In genomic region chr6:156917213-156917612, GRCh38 we compare ENCODE assay signal across 11 cellular contexts.
DNase-seq lines count a peak whose midpoint lies in the region; ATAC-seq and TF ChIP-seq lines count a peak whose summit lies in the region.
"Had no signal": no experiment of that assay in that cellular context is flagged by ENCODE, and none has a peak within 500 bp of the region (broad histone marks: within the 10 kb centered on the region; RNA-seq: fewer than 3 reads in every experiment).

No MANE protein-coding gene starts in this region.

- H3K27ac Mint-ChIP-seq in natural killer cell: peak overlapping the region; percentile 73 to 75
- peak overlapping the region in 1 of 2 donors; percentile 19 for H3K27ac Mint-ChIP-seq in natural killer cell treated with Interleukin-12 subunit alpha and Interleukin-12 subunit beta and Interleukin-15 and Interleukin-18, amount 100 ng/mL, for 72 hours
- H3K27ac Mint-ChIP-seq in activated T-helper 17 cell treated with anti-CD3 and anti-CD28 coated beads, Interleukin-2, amount 50 U/mL, for 72 hours: peak overlapping the region; percentile 55

- TF ChIP-seq POLR2A in thyroid gland (IDR thresholded peaks at IDR 0.05) (no peak), uterus (IDR thresholded peaks at IDR 0.05) (no peak)

- peaks cover 54 to 69% of the 10 kb centered on the region in 2 donors for H3K4me1 Mint-ChIP-seq in natural killer cell
- H3K4me1 Mint-ChIP-seq in natural killer cell treated with Interleukin-12 subunit alpha and Interleukin-12 subunit beta and Interleukin-15 and Interleukin-18, amount 100 ng/mL, for 72 hours (ENCODE audit: low read depth in 2 of 2): peaks cover 34 to 41% of the 10 kb centered on the region in 2 donors
- peaks cover 34% of the 10 kb centered on the region for H3K4me1 Mint-ChIP-seq in activated T-helper 17 cell treated with anti-CD3 and anti-CD28 coated beads, Interleukin-2, amount 50 U/mL, for 72 hours

- DNase-seq in natural killer cell (no peak), thyroid gland (no peak), NCI-H1930 (lab: John Stamatoyannopoulos, UW) (no peak), uterus (no peak)
- no peak for DNase-seq in natural killer cell treated with Interleukin-12 subunit alpha and Interleukin-12 subunit beta and Interleukin-15 and Interleukin-18, amount 100 ng/mL, for 72 hours (ENCODE audit: low spot score)
- DNase-seq in stimulated activated CD4-positive, alpha-beta T cell treated with anti-CD3 and anti-CD28 coated beads, Interleukin-4, amount 100 ng/mL, for 24 hours: no peak
- DNase-seq: NCI-H2107 had no signal

- no peak for ATAC-seq in natural killer cell
- ATAC-seq in natural killer cell treated with Interleukin-12 subunit alpha and Interleukin-12 subunit beta and Interleukin-15 and Interleukin-18, amount 100 ng/mL, for 72 hours: no peak
- peak; percentile 79 for ATAC-seq in HG02884 (IDR thresholded peaks at IDR 0.05; ENCODE audit: unreplicated experiment)
- ATAC-seq in activated T-helper 17 cell treated with anti-CD3 and anti-CD28 coated beads, Interleukin-2, amount 50 U/mL, for 72 hours (replicated peaks): no peak

- TF ChIP-seq CTCF in natural killer cell (IDR thresholded peaks at IDR 0.05) (no peak), thyroid gland (IDR thresholded peaks at IDR 0.05) (no peak), uterus (IDR thresholded peaks at IDR 0.05) (no peak)

- no peaks in the 10 kb centered on the region for H3K36me3 Mint-ChIP-seq in natural killer cell
- no peaks in the 10 kb centered on the region for H3K36me3 Mint-ChIP-seq in natural killer cell treated with Interleukin-12 subunit alpha and Interleukin-12 subunit beta and Interleukin-15 and Interleukin-18, amount 100 ng/mL, for 72 hours
- no peaks in the 10 kb centered on the region for H3K36me3 Mint-ChIP-seq in activated T-helper 17 cell treated with anti-CD3 and anti-CD28 coated beads, Interleukin-2, amount 50 U/mL, for 72 hours (ENCODE audit: low read depth)

- H3K27me3 ChIP-seq in thyroid gland: no peaks in the 10 kb centered on the region
- H3K27me3 ChIP-seq in uterus: no peaks in the 10 kb centered on the region

- H3K27ac ChIP-seq in thyroid gland (peak overlapping the region in 2 of 3 donors; percentile 8 to 33), uterus (no peak overlapping the region)
- H3K27ac ChIP-seq: SK-N-MC had no signal

- H3K4me3 Mint-ChIP-seq in natural killer cell: no peak overlapping the region
- no peak overlapping the region for H3K4me3 Mint-ChIP-seq in natural killer cell treated with Interleukin-12 subunit alpha and Interleukin-12 subunit beta and Interleukin-15 and Interleukin-18, amount 100 ng/mL, for 72 hours
- peak overlapping the region; percentile 9 for H3K4me3 Mint-ChIP-seq in activated T-helper 17 cell treated with anti-CD3 and anti-CD28 coated beads, Interleukin-2, amount 50 U/mL, for 72 hours
- H3K4me3 Mint-ChIP-seq: activated T-helper 1 cell treated with anti-CD3 and anti-CD28 coated beads, Interleukin-12 subunit alpha, Interleukin-12 subunit beta, Interleukin-2, Interleukin-4 antibody, amounts not matched to agents 30 ng/mL and 10 ng/mL and 1 ng/mL, durations not matched to agents 14 hours and 24 hours and 36 hours had no signal

- H3K36me3 ChIP-seq in thyroid gland: no peaks in the 10 kb centered on the region
- no peaks in the 10 kb centered on the region for H3K36me3 ChIP-seq in uterus

- H3K4me3 ChIP-seq in thyroid gland (replicated peaks in 1 of 3) (no peak overlapping the region), uterus (no peak overlapping the region)
- H3K4me3 ChIP-seq: SK-N-MC had no signal

- H3K27me3 Mint-ChIP-seq in natural killer cell (ENCODE audit: low read depth in 2 of 2): no peaks in the 10 kb centered on the region
- H3K27me3 Mint-ChIP-seq in natural killer cell treated with Interleukin-12 subunit alpha and Interleukin-12 subunit beta and Interleukin-15 and Interleukin-18, amount 100 ng/mL, for 72 hours: no peaks in the 10 kb centered on the region
- no peaks in the 10 kb centered on the region for H3K27me3 Mint-ChIP-seq in activated T-helper 17 cell treated with anti-CD3 and anti-CD28 coated beads, Interleukin-2, amount 50 U/mL, for 72 hours

- intact Hi-C loops in natural killer cell (cut with micrococcal nuclease) (no loop called here), thyroid gland (cut with DNase I) (no loop called here), uterus (cut with DNase I; ENCODE audit: low total_unique reads) (no loop called here)

- no peaks in the 10 kb centered on the region for H3K9me3 Mint-ChIP-seq in natural killer cell
- H3K9me3 Mint-ChIP-seq in natural killer cell treated with Interleukin-12 subunit alpha and Interleukin-12 subunit beta and Interleukin-15 and Interleukin-18, amount 100 ng/mL, for 72 hours: no peaks in the 10 kb centered on the region
- no peaks in the 10 kb centered on the region for H3K9me3 Mint-ChIP-seq in activated T-helper 17 cell treated with anti-CD3 and anti-CD28 coated beads, Interleukin-2, amount 50 U/mL, for 72 hours
- H3K9me3 Mint-ChIP-seq: activated T-helper 1 cell treated with anti-CD3 and anti-CD28 coated beads, Interleukin-12 subunit alpha, Interleukin-12 subunit beta, Interleukin-2, Interleukin-4 antibody, amounts not matched to agents 30 ng/mL and 10 ng/mL and 1 ng/mL, durations not matched to agents 14 hours and 24 hours and 36 hours had no signal

- peaks cover 25 to 42% of the 10 kb centered on the region in 2 donors for H3K4me1 ChIP-seq in thyroid gland
- H3K4me1 ChIP-seq in uterus: peaks cover 0 to 5% of the 10 kb centered on the region in 2 donors

- no peaks in the 10 kb centered on the region for H3K9me3 ChIP-seq in thyroid gland
- H3K9me3 ChIP-seq in uterus: no peaks in the 10 kb centered on the region

- 79 to 84% methylated on average over 5 of the region's 5 CpGs for WGBS in thyroid gland, 2 donors

Comparison
In these comparisons a context has a peak if more than half of its experiments do, and no peak if none do; other contexts are left out.
1. H3K27ac ChIP-seq: peak in thyroid gland (2 of 3); none in uterus (0 of 2).